In genomic region chr13:83691966-83692365, GRCh38 we compare ENCODE assay signal across 24 cellular contexts.
"Had no signal": no experiment of that assay in that cellular context is flagged by ENCODE, and none has a peak within 500 bp of the region (broad histone marks: within the 10 kb centered on the region; RNA-seq: fewer than 3 reads in every experiment).

No MANE protein-coding gene starts in this region.

- H3K9me3 ChIP-seq: ascending aorta, heart right ventricle, psoas muscle, right lobe of liver, suprapubic skin, uterus had no signal

- H3K36me3 ChIP-seq: ascending aorta, cardiac muscle cell, heart right ventricle, neural progenitor cell, right lobe of liver, suprapubic skin, transverse colon, uterus had no signal

- H3K27me3 Mint-ChIP-seq: activated CD4-positive, alpha-beta T cell treated with anti-CD3 and anti-CD28 coated beads, Interleukin-2, amount 10 ng/mL, durations not matched to agents 24 days and 14 days; activated naive CD4-positive, alpha-beta T cell treated with anti-CD3 and anti-CD28 coated beads, Interleukin-2, amount 10 ng/mL, durations not matched to agents 7 days and 5 days; activated T-cell treated with anti-CD3 and anti-CD28 coated beads, Interleukin-2, amount 50 U/mL, for 24 hours; memory B cell; naive thymus-derived CD4-positive, alpha-beta T cell; stimulated activated naive CD8-positive, alpha-beta T cell treated with anti-CD3 and anti-CD28 coated beads, Interleukin-15, amount 100 ng/mL, for 72 hours had no signal

- H3K4me1 ChIP-seq: ascending aorta, heart right ventricle, neural progenitor cell, psoas muscle, right lobe of liver, suprapubic skin, transverse colon, uterus had no signal

- H3K27ac ChIP-seq: ascending aorta, cardiac muscle cell, dorsolateral prefrontal cortex, heart right ventricle, neural progenitor cell, psoas muscle, right lobe of liver, suprapubic skin, transverse colon, uterus had no signal

- H3K4me3 ChIP-seq: ascending aorta, cardiac muscle cell, dorsolateral prefrontal cortex, heart right ventricle, mucosa of descending colon, neural progenitor cell, psoas muscle, right lobe of liver, suprapubic skin, transverse colon, uterus had no signal

- ATAC-seq: activated CD8-positive, alpha-beta T cell treated with anti-CD3 and anti-CD28 coated beads, Interleukin-2, amount 10 ng/mL, durations not matched to agents 7 days and 5 days; heart right ventricle; mucosa of descending colon; naive thymus-derived CD4-positive, alpha-beta T cell; psoas muscle; right lobe of liver; stimulated activated naive CD8-positive, alpha-beta T cell treated with anti-CD3 and anti-CD28 coated beads, Interleukin-15, amount 100 ng/mL, for 72 hours had no signal

- DNase-seq: activated CD4-positive, alpha-beta T cell treated with anti-CD3 and anti-CD28 coated beads, Interleukin-2, amount 10 ng/mL, durations not matched to agents 24 days and 14 days; activated CD8-positive, alpha-beta T cell treated with anti-CD3 and anti-CD28 coated beads, Interleukin-2, amount 10 ng/mL, durations not matched to agents 7 days and 5 days; activated naive CD4-positive, alpha-beta T cell treated with anti-CD3 and anti-CD28 coated beads, Interleukin-2, amount 10 ng/mL, durations not matched to agents 7 days and 5 days; activated T-cell treated with anti-CD3 and anti-CD28 coated beads, Interleukin-2, amount 50 U/mL, for 24 hours; dorsolateral prefrontal cortex; heart right ventricle; immature natural killer cell; mucosa of descending colon; naive thymus-derived CD4-positive, alpha-beta T cell; psoas muscle; right lobe of liver; small intestine; stimulated activated CD4-positive, alpha-beta T cell treated with anti-CD3 and anti-CD28 coated beads, Interleukin-15, amount 100 ng/mL, for 24 hours; stimulated activated CD4-positive, alpha-beta T cell treated with anti-CD3 and anti-CD28 coated beads, Interleukin-2, amount 100 ng/mL, for 48 hours; stimulated activated naive CD8-positive, alpha-beta T cell treated with anti-CD3 and anti-CD28 coated beads, Interleukin-15, amount 100 ng/mL, for 72 hours; T-helper 1 cell; T-helper 9 cell; transverse colon; uterus had no signal

- H3K9me3 Mint-ChIP-seq: neural progenitor cell had no signal

- H3K4me1 Mint-ChIP-seq: activated CD4-positive, alpha-beta T cell treated with anti-CD3 and anti-CD28 coated beads, Interleukin-2, amount 10 ng/mL, durations not matched to agents 24 days and 14 days; activated naive CD4-positive, alpha-beta T cell treated with anti-CD3 and anti-CD28 coated beads, Interleukin-2, amount 10 ng/mL, durations not matched to agents 7 days and 5 days; immature natural killer cell; memory B cell; naive thymus-derived CD4-positive, alpha-beta T cell; stimulated activated naive CD8-positive, alpha-beta T cell treated with anti-CD3 and anti-CD28 coated beads, Interleukin-15, amount 100 ng/mL, for 72 hours had no signal

- H3K4me3 Mint-ChIP-seq: activated CD4-positive, alpha-beta T cell treated with anti-CD3 and anti-CD28 coated beads, Interleukin-2, amount 10 ng/mL, durations not matched to agents 24 days and 14 days; activated CD8-positive, alpha-beta T cell treated with anti-CD3 and anti-CD28 coated beads, Interleukin-2, amount 10 ng/mL, durations not matched to agents 7 days and 5 days; activated naive CD4-positive, alpha-beta T cell treated with anti-CD3 and anti-CD28 coated beads, Interleukin-2, amount 10 ng/mL, durations not matched to agents 7 days and 5 days; activated T-cell treated with anti-CD3 and anti-CD28 coated beads, Interleukin-2, amount 50 U/mL, for 24 hours; immature natural killer cell; memory B cell; naive thymus-derived CD4-positive, alpha-beta T cell; neural progenitor cell; stimulated activated naive CD8-positive, alpha-beta T cell treated with anti-CD3 and anti-CD28 coated beads, Interleukin-15, amount 100 ng/mL, for 72 hours had no signal

- H3K36me3 Mint-ChIP-seq: activated naive CD4-positive, alpha-beta T cell treated with anti-CD3 and anti-CD28 coated beads, Interleukin-2, amount 10 ng/mL, durations not matched to agents 7 days and 5 days; memory B cell; naive thymus-derived CD4-positive, alpha-beta T cell; neural progenitor cell had no signal

- H3K27ac Mint-ChIP-seq: activated CD4-positive, alpha-beta T cell treated with anti-CD3 and anti-CD28 coated beads, Interleukin-2, amount 10 ng/mL, durations not matched to agents 24 days and 14 days; activated CD8-positive, alpha-beta T cell treated with anti-CD3 and anti-CD28 coated beads, Interleukin-2, amount 10 ng/mL, durations not matched to agents 7 days and 5 days; activated naive CD4-positive, alpha-beta T cell treated with anti-CD3 and anti-CD28 coated beads, Interleukin-2, amount 10 ng/mL, durations not matched to agents 7 days and 5 days; activated T-cell treated with anti-CD3 and anti-CD28 coated beads, Interleukin-2, amount 50 U/mL, for 24 hours; immature natural killer cell; memory B cell; naive thymus-derived CD4-positive, alpha-beta T cell; neural progenitor cell had no signal

- H3K27me3 ChIP-seq: ascending aorta, cardiac muscle cell, dorsolateral prefrontal cortex, heart right ventricle, neural progenitor cell, right lobe of liver, suprapubic skin, transverse colon, uterus had no signal
